Comparison of ENCODE assay signal across 8 cellular contexts in the genomic region with DNA sequence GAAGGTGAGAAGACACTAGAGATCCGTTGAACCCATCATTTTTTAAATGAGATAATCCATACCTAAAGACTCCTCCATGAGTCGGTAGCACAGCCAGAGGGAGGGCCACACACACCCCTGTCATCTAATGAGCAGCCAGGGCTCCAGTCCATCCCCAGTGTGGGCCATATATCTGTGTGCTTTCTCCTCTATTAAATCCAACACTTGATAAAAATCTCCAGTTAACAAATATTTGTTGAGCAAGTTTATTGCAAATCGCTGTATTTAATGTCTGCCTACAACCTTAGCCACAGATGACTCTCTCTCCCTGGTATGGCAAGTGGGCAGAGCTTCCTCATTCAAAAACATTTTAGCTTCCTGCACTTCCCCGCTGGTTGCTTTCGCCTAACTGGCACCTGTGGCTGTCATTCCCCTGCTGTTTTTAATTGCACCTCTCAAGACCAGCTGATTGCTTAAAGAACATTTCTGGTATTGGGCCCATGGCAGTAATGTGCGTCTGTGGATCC.
DNase-seq lines count a peak whose midpoint lies in the region; ATAC-seq and TF ChIP-seq lines count a peak whose summit lies in the region.

No MANE protein-coding gene starts in this region.

- H3K4me3 Mint-ChIP-seq in IgD-negative memory B cell (peak overlapping the region in 2 of 4 donors; percentile 19 to 72), activated B cell treated with CpG ODN at 0.5 μM for 24 hours (peak overlapping the region; percentile 12)

- CTCF ChIA-PET in activated B cell treated with CpG ODN at 0.5 μM for 24 hours (lab: Charles Lee) = interaction anchor here (0.6 to 1.2 kb wide), 2 partner anchors 67 to 202 kb away, joined by 3 to 4 read pairs; no protein-coding TSS in a partner anchor

- no peak overlapping the region for H3K4me3 ChIP-seq in AG09309 (ENCODE audit: control insufficient read depth, low read depth, low read length)

- peak; percentile 86 for DNase-seq in AG09309 (ENCODE audit: low read depth)
- no peak for DNase-seq in activated B cell treated with CpG ODN at 0.5 μM for 24 hours
- peak in 1 of 2 donors; percentile 37 for DNase-seq in left colon
- no peak for DNase-seq in HuH-7 (ENCODE audit: low spot score)
- no peak for DNase-seq in NCI-H1092 (lab: John Stamatoyannopoulos, UW)
- DNase-seq in posterior cingulate gyrus = no peak

- no peaks in the 10 kb centered on the region for H3K36me3 Mint-ChIP-seq in IgD-negative memory B cell
- H3K36me3 Mint-ChIP-seq in activated B cell treated with CpG ODN at 0.5 μM for 24 hours (ENCODE audit: low read depth) = peaks cover 10% of the 10 kb centered on the region

- H3K27ac Mint-ChIP-seq in IgD-negative memory B cell = peak overlapping the region in 2 of 3 donors; percentile 8 to 45
- H3K27ac Mint-ChIP-seq in activated B cell treated with CpG ODN at 0.5 μM for 24 hours = peak overlapping the region; percentile 57

- H3K9me3 Mint-ChIP-seq in IgD-negative memory B cell (no peaks in the 10 kb centered on the region), activated B cell treated with CpG ODN at 0.5 μM for 24 hours (no peaks in the 10 kb centered on the region)

- H3K27me3 Mint-ChIP-seq in IgD-negative memory B cell (no peaks in the 10 kb centered on the region), activated B cell treated with CpG ODN at 0.5 μM for 24 hours (no peaks in the 10 kb centered on the region)

- ATAC-seq in activated B cell treated with CpG ODN at 0.5 μM for 24 hours (ENCODE audit: low read depth) (peak; percentile 55), left colon (peak; percentile 67), HG02852 (IDR thresholded peaks at IDR 0.05; ENCODE audit: unreplicated experiment) (no peak)

- no peak for TF ChIP-seq CTCF in AG09309 (IDR thresholded peaks at IDR 0.05; ENCODE audit: control insufficient read depth, insufficient read depth, low read depth, low read length, missing control alignments)
- TF ChIP-seq CTCF in activated B cell treated with CpG ODN at 0.5 μM for 24 hours (IDR thresholded peaks at IDR 0.05) = no peak

- POLR2A ChIA-PET in activated B cell treated with CpG ODN at 0.5 μM for 24 hours (lab: Charles Lee) = interaction anchor here (1.0 to 2.0 kb wide), 10 partner anchors 8 to 63 kb away, joined by 3 to 8 read pairs (median 4); no protein-coding TSS in a partner anchor

- H3K4me1 Mint-ChIP-seq in IgD-negative memory B cell (peaks cover 56 to 80% (median 70%) of the 10 kb centered on the region in 3 donors), activated B cell treated with CpG ODN at 0.5 μM for 24 hours (peaks cover 91% of the 10 kb centered on the region)

- intact Hi-C loops in activated B cell treated with CpG ODN at 0.5 μM for 24 hours (cut with micrococcal nuclease) = loop anchor here (1.0 to 2.0 kb wide), 2 partner anchors 14 to 15 kb away; no protein-coding TSS in a partner anchor
- intact Hi-C loops in left colon (cut with DNase I, micrococcal nuclease) = no loop called here
- intact Hi-C loops in posterior cingulate gyrus (cut with DNase I) = no loop called here
